9 cellular contexts compared by ENCODE assay signal in genomic region chr3:141797819-141798405, GRCh38. TPM values are rescaled to one million over a fixed set of nuclear protein-coding genes. Genes with fewer than 3 reads are reported as not detected.
DNase-seq lines count a peak whose midpoint lies in the region; ATAC-seq, FAIRE-seq and TF ChIP-seq lines count a peak whose summit lies in the region.
"Had no signal": no experiment of that assay in that cellular context is flagged by ENCODE, and none has a peak within 500 bp of the region (broad histone marks: within the 10 kb centered on the region; RNA-seq: fewer than 3 reads in every experiment).

No MANE protein-coding gene starts in this region.

- 0% methylated on average over 1 of the region's 10 CpGs; no CpG with 5 or more reads in 1 of the 2 experiments for WGBS in IMR-90 (ENCODE audit: extremely low coverage in 2 of 2, insufficient read length in 1 of 2), 2 experiments
- WGBS in spleen, 5 donors: 43 to 55% (median 49%) methylated on average over 10 of the region's 10 CpGs

- BruUV-seq in IMR-90 (replicated peaks; lab: Mats Ljungman, UMichigan): no TSS peak

- H3K4me1 ChIP-seq in IMR-90 (ENCODE audit: control insufficient read depth, insufficient read depth, low read length) (peaks cover 7% of the 10 kb centered on the region), keratinocyte (ENCODE audit: control insufficient read depth, extremely low read depth, insufficient read depth, low read length) (no peaks in the 10 kb centered on the region), spleen (peaks cover 18 to 52% (median 30%) of the 10 kb centered on the region in 6 donors)

- ATAC-seq in IMR-90 (ENCODE audit: low read depth) (no peak), HG02884 (IDR thresholded peaks at IDR 0.05; ENCODE audit: unreplicated experiment) (no peak)

- H2AK9ac ChIP-seq in IMR-90 (replicated peaks; ENCODE audit: low read depth, low read length, poor library complexity): peak overlapping the region; percentile 70

- H2BK20ac ChIP-seq in IMR-90 (ENCODE audit: low read depth, low read length): no peak overlapping the region

- peak overlapping the region; percentile 92 for H2AFZ ChIP-seq in IMR-90 (replicated peaks; ENCODE audit: low read length, poor library complexity)
- no peak overlapping the region for H2AFZ ChIP-seq in keratinocyte (ENCODE audit: control insufficient read depth, low read length)

- no peak overlapping the region for H2BK120ac ChIP-seq in IMR-90 (ENCODE audit: low read depth, low read length)

- H3K27me3 ChIP-seq in IMR-90 (ENCODE audit: control insufficient read depth, insufficient read depth, low read length) (peaks cover 3% of the 10 kb centered on the region; the same call in 1 of the 2 replicates), keratinocyte (ENCODE audit: control insufficient read depth, extremely low read depth, insufficient read depth, low read length) (no peaks in the 10 kb centered on the region), spleen (replicated peaks in 1 of 7) (no peaks in the 10 kb centered on the region), MG63 (no peaks in the 10 kb centered on the region)

- H4K20me1 ChIP-seq in IMR-90 (ENCODE audit: insufficient read depth, low read length) (no peaks in the 10 kb centered on the region), keratinocyte (ENCODE audit: control insufficient read depth, extremely low read depth, insufficient read depth, low read length) (no peaks in the 10 kb centered on the region)

- H3K79me1 ChIP-seq in IMR-90 (ENCODE audit: low read depth in 1 of 2, low read length in 2 of 2): no peaks in the 10 kb centered on the region

- DNase-seq in IMR-90: no peak
- no peak for DNase-seq in keratinocyte (ENCODE audit: low read depth, low spot score)
- DNase-seq in spleen: peak; percentile 76
- DNase-seq in MG63: no peak
- no peak for DNase-seq in AG20443 (ENCODE audit: low spot score)
- DNase-seq in D341Med (ENCODE audit: low spot score): no peak
- DNase-seq: NCI-H1930 had no signal

- H3K14ac ChIP-seq in IMR-90 (replicated peaks; ENCODE audit: low read depth, low read length): no peak overlapping the region

- dilution Hi-C loops in IMR-90 (cut with HindIII; ENCODE audit: low sequenced_read_pairs, unreplicated experiment) (no loop called here), keratinocyte (cut with MboI; ENCODE audit: extremely low pct_ligation_motif_present, low sequenced_read_pairs) (no loop called here)

- in situ Hi-C loops in IMR-90 (cut with MboI; ENCODE audit: low sequenced_read_pairs): no loop called here

- no peaks in the 10 kb centered on the region for H3K79me2 ChIP-seq in keratinocyte (ENCODE audit: control insufficient read depth, insufficient read depth, low read length)

- H3K9ac ChIP-seq in IMR-90 (ENCODE audit: low read depth, low read length) (peak overlapping the region; percentile 64; the same call in 1 of the 2 replicates), keratinocyte (ENCODE audit: control insufficient read depth, extremely low read depth, insufficient read depth, low read length) (no peak overlapping the region)

- no peak overlapping the region for H2BK5ac ChIP-seq in IMR-90 (ENCODE audit: low read depth, low read length, poor library complexity, severe bottlenecking)

- TF ChIP-seq POLR2A in IMR-90 (IDR thresholded peaks at IDR 0.05; ENCODE audit: low read depth, low read length) (no peak), spleen (IDR thresholded peaks at IDR 0.05) (no peak)

- no peak overlapping the region for H2BK15ac ChIP-seq in IMR-90 (ENCODE audit: low read depth, low read length)

- H3K9me3 ChIP-seq in IMR-90 (ENCODE audit: control insufficient read depth, insufficient read depth, low read length): no peaks in the 10 kb centered on the region; the same call in 1 of the 2 replicates
- H3K9me3 ChIP-seq in keratinocyte (ENCODE audit: control insufficient read depth, low read depth, low read length): no peaks in the 10 kb centered on the region
- peaks cover 0 to 5% (median 0%) of the 10 kb centered on the region in 8 donors for H3K9me3 ChIP-seq in spleen
- no peaks in the 10 kb centered on the region for H3K9me3 ChIP-seq in MG63

- H3K27ac ChIP-seq in IMR-90 (ENCODE audit: insufficient read depth, low read length) (peak overlapping the region; percentile 25; the same call in 1 of the 2 replicates), angular gyrus (ENCODE audit: low read depth, low read length) (peak overlapping the region; percentile 29), keratinocyte (ENCODE audit: control insufficient read depth, insufficient read depth, low read length) (no peak overlapping the region), spleen (peak overlapping the region; percentile 78 to 91 (median 87))

- H4K8ac ChIP-seq in IMR-90 (ENCODE audit: low read depth in 2 of 2, low read length in 2 of 2): peak overlapping the region; percentile 42 to 69; a peak in 2 of 4 replicates

- no peak overlapping the region for H3K56ac ChIP-seq in IMR-90 (ENCODE audit: extremely low read depth, insufficient read depth, low read length)

- no peak overlapping the region; the same call in 1 of the 2 replicates for H3K18ac ChIP-seq in IMR-90 (ENCODE audit: low read depth, low read length)

- H3K36me3 ChIP-seq in IMR-90 (ENCODE audit: control insufficient read depth, insufficient read depth, low read length) (no peaks in the 10 kb centered on the region), keratinocyte (ENCODE audit: control insufficient read depth in 2 of 2, extremely low read depth in 1 of 2, insufficient read depth in 2 of 2, low read length in 2 of 2) (no peaks in the 10 kb centered on the region), spleen (no peaks in the 10 kb centered on the region), MG63 (no peaks in the 10 kb centered on the region)

- intact Hi-C loops in IMR-90 (cut with micrococcal nuclease) (no loop called here), spleen (cut with DNase I; ENCODE audit: low total_unique reads) (loop anchor here (10.0 kb wide), 1 partner anchor 77 kb away; the partner anchor contains the start of gene ATP1B3)

- H3K9me1 ChIP-seq in IMR-90 (ENCODE audit: insufficient read depth, low read length) (no peaks in the 10 kb centered on the region), keratinocyte (ENCODE audit: control insufficient read depth, extremely low read depth, insufficient read depth, low read length) (no peaks in the 10 kb centered on the region)

- no peak for TF ChIP-seq RAD21 in IMR-90 (IDR thresholded peaks at IDR 0.05; ENCODE audit: low read length)

- POLR2A ChIA-PET in IMR-90 (lab: Charles Lee; ENCODE audit: unreplicated experiment): no interaction called here

- no peak overlapping the region; the same call in 1 of the 2 replicates for H4K5ac ChIP-seq in IMR-90 (ENCODE audit: low read depth, low read length)

- no peak overlapping the region for H4K91ac ChIP-seq in IMR-90 (ENCODE audit: insufficient read depth, low read depth, low read length)

- no peak overlapping the region for H3K4ac ChIP-seq in IMR-90 (ENCODE audit: low read depth, low read length)

- H3K4me2 ChIP-seq in IMR-90 (ENCODE audit: low read depth, low read length) (peak overlapping the region; percentile 63; the same call in 1 of the 2 replicates), keratinocyte (ENCODE audit: control insufficient read depth, extremely low read depth, insufficient read depth, low read depth, low read length) (peak overlapping the region; percentile 44)

- CTCF ChIA-PET in IMR-90 (lab: Yijun Ruan, JAX): no interaction called here

- no peak for TF ChIP-seq CTCF in IMR-90 (conservative IDR thresholded peaks at IDR 0.05; ENCODE audit: low read depth, low read length)
- no peak for TF ChIP-seq CTCF in keratinocyte (optimal IDR thresholded peaks at IDR 0.05 in 1 of 3, IDR thresholded peaks at IDR 0.05 in 1 of 3, conservative IDR thresholded peaks at IDR 0.05 in 1 of 3; ENCODE audit: extremely low read depth in 1 of 3, insufficient read depth in 2 of 3, low read length in 3 of 3)
- TF ChIP-seq CTCF in spleen (IDR thresholded peaks at IDR 0.05 in 8 of 11, conservative IDR thresholded peaks at IDR 0.05 in 3 of 11): no peak

- H2AK5ac ChIP-seq in IMR-90 (ENCODE audit: low read depth, low read length): no peak overlapping the region

- no peak for FAIRE-seq in keratinocyte (lab: Jason Lieb, UNC)

- H3K4me3 ChIP-seq in IMR-90 (ENCODE audit: insufficient read depth, low read depth, low read length): no peak overlapping the region
- H3K4me3 ChIP-seq in keratinocyte (ENCODE audit: control insufficient read depth in 2 of 3, extremely low read depth in 1 of 3, insufficient read depth in 2 of 3, low read depth in 1 of 3, low read length in 3 of 3): no peak overlapping the region
- H3K4me3 ChIP-seq in spleen: peak overlapping the region; percentile 26 to 68 (median 38)
- H3K4me3 ChIP-seq in MG63: no peak overlapping the region

- H3K23ac ChIP-seq in IMR-90 (ENCODE audit: low read depth, low read length): no peak overlapping the region

RNA-seq across cellular contexts. Expression of gene GRK7, which starts 34.7 kb away (rescaled TPM):
- total RNA-seq in IMR-90 (2012; rRNA removed): not detected in 2 replicates
- polyA plus RNA-seq in IMR-90 (2012; rRNA removed): not detected in 2 replicates
- not detected in 2 replicates for polyA plus RNA-seq in IMR-90 (2012; cell fraction: cytosol; rRNA removed)
- polyA plus RNA-seq in IMR-90 (2012; cell fraction: nucleus; rRNA removed; ENCODE audit: low replicate concordance): 0.01 TPM in 1 of 2 replicates, not detected in the other
- not detected in 3 replicates for polyA plus RNA-seq in keratinocyte
- 0.21 TPM for polyA plus RNA-seq in keratinocyte (2011; ENCODE audit: low read depth)
- polyA plus RNA-seq in keratinocyte (2011; cell fraction: cytosol; rRNA removed): not detected in 2 replicates
- not detected in 2 replicates for polyA plus RNA-seq in keratinocyte (2011; cell fraction: nucleus; rRNA removed)
- not detected in 2 replicates for polyA plus RNA-seq in keratinocyte (2012; ENCODE audit: low replicate concordance)
- not detected in 3 replicates for polyA minus RNA-seq in keratinocyte
- polyA minus RNA-seq in keratinocyte (2011; cell fraction: cytosol; rRNA and poly(A)+ RNA removed): not detected
- polyA minus RNA-seq in keratinocyte (2011; cell fraction: nucleus; rRNA and poly(A)+ RNA removed): not detected in 2 replicates
- under 1 TPM in 3 of 7 donors, not detected in 4; 0.14 to 0.26 (median 0.20) TPM for total RNA-seq in spleen
- under 1 TPM in 2 of 3 donors, not detected in 1; 0.02 to 0.07 TPM for polyA plus RNA-seq in spleen
- total RNA-seq in MG63 (2014; rRNA removed; shearing (Covaris generic); ENCODE audit: low replicate concordance): not detected in 2 replicates

RNA-seq across cellular contexts. Expression of gene RNF7, which starts 59.8 kb away (rescaled TPM):
- total RNA-seq in IMR-90 (2012; rRNA removed) (111 and 149 TPM in 2 replicates), spleen (10 to 100 TPM; 42.5 to 66.1 (median 55.9) TPM)
- polyA plus RNA-seq in IMR-90 (2012; rRNA removed) (70.5 and 98.7 TPM in 2 replicates), keratinocyte (91.1 to 105 TPM (median 96.5 TPM) in 3 replicates), spleen (100 to 1,000 TPM in 2 of 3 donors, 10 to 100 TPM in 1; 93.9 to 117 (median 104) TPM)
- polyA plus RNA-seq in IMR-90 (2012; cell fraction: cytosol; rRNA removed): 119 and 155 TPM in 2 replicates
- 33.0 and 66.1 TPM in 2 replicates for polyA plus RNA-seq in IMR-90 (2012; cell fraction: nucleus; rRNA removed; ENCODE audit: low replicate concordance)
- polyA plus RNA-seq in keratinocyte (2011; ENCODE audit: low read depth): 41.4 TPM
- polyA plus RNA-seq in keratinocyte (2011; cell fraction: cytosol; rRNA removed): 105 and 127 TPM in 2 replicates
- polyA plus RNA-seq in keratinocyte (2011; cell fraction: nucleus; rRNA removed): 33.2 and 42.3 TPM in 2 replicates
- polyA plus RNA-seq in keratinocyte (2012; ENCODE audit: low replicate concordance): 84.1 and 92.6 TPM in 2 replicates
- polyA minus RNA-seq in keratinocyte: 8.1 to 27.5 TPM (median 24.3 TPM) in 3 replicates
- polyA minus RNA-seq in keratinocyte (2011; cell fraction: cytosol; rRNA and poly(A)+ RNA removed): 37.6 TPM
- polyA minus RNA-seq in keratinocyte (2011; cell fraction: nucleus; rRNA and poly(A)+ RNA removed): 2.6 and 6.8 TPM in 2 replicates
- 92.2 and 127 TPM in 2 replicates for total RNA-seq in MG63 (2014; rRNA removed; shearing (Covaris generic); ENCODE audit: low replicate concordance)

Comparison
In these comparisons a context has a peak if more than half of its experiments do, and no peak if none do; other contexts are left out.
1. H3K4me3 ChIP-seq: peak in spleen (8 of 8); none in IMR-90 (single experiment), keratinocyte (0 of 3) and MG63 (single experiment).